13 cellular contexts compared by ENCODE assay signal in the genomic region with DNA sequence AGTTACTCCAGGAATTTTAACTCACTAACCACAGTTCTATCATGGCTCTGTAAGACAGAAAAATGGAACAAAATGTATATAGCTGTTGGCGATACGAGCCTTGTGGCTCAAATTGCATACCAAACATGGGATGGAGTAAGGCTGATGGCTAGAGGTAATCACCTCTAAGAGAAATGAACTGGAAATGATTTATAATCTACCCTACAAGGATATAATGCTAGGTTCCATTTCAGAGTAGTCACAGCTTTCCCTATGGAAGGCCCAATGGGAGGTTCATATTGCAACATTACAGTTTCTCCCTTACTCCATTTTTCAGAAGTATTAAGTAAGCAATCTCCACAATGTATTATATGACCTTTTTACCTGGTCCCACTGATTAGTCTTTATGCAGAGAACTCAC.
"Had no signal": no experiment of that assay in that cellular context is flagged by ENCODE, and none has a peak within 500 bp of the region (broad histone marks: within the 10 kb centered on the region; RNA-seq: fewer than 3 reads in every experiment).

No MANE protein-coding gene starts in this region.

- H3K4me1 ChIP-seq: colonic mucosa, psoas muscle, upper lobe of right lung had no signal

- ATAC-seq: sciatic nerve, upper lobe of right lung had no signal

- H3K9me3 ChIP-seq: colonic mucosa, psoas muscle, upper lobe of right lung had no signal

- DNase-seq: activated gamma-delta T cell; aorta; caudate nucleus; colonic mucosa; effector CD4-positive, alpha-beta T cell; mesendoderm; nephron progenitor cell; psoas muscle; stimulated activated CD4-positive, alpha-beta T cell treated with anti-CD3 and anti-CD28 coated beads, Interleukin-12 subunit alpha, Interleukin-12 subunit beta, amount 100 ng/mL, for 4 hours; stimulated activated naive CD4-positive, alpha-beta T cell; upper lobe of right lung had no signal

- H3K36me3 ChIP-seq: colonic mucosa had no signal

- H3K4me3 ChIP-seq: colonic mucosa, hepatocyte, psoas muscle, upper lobe of right lung had no signal

- H3K27me3 ChIP-seq: colonic mucosa, hepatocyte, upper lobe of right lung had no signal
